In the genomic region with DNA sequence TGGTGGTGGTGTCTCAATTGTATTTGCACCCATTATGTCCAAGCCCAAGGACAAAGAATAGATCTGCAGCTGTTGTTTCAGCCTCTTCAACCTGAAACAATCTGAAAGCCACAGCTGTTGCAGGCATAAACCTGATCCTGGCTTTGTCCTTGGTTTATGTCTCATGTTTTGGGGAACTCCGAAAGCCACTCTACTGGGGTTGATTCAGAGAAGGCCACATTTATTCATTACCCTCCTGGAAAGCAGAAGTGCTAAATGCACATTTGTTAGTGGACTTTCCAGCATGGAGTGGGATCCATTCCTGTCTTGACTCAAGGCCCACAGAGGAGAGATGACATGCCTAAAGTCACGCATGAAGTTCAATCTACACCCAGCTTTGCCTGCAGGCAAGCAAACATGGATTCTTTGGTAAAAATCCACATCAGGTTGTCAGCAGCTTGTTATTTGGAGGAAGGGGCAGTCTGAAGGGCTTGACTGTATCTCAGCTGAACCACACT, we compare ENCODE assay signal across 1 cellular context.
A peak's percentile ranks its signal among the peaks of the same experiment; 100 is the strongest.
TF ChIP-seq lines count a peak whose summit lies in the region.

No MANE protein-coding gene starts in this region.

TF ChIP-seq in GM12878, 131 proteins besides CTCF, POLR2A, EP300 and RAD21 (continued from another document and continues in another):
- TF ChIP-seq IKZF2 (IDR thresholded peaks at IDR 0.05) (peak; percentile 98 to 99), TCF3 (IDR thresholded peaks at IDR 0.05; ENCODE audit: borderline replicate concordance, insufficient read depth, low read depth, low read length) (peak; percentile 88), YBX1 (IDR thresholded peaks at IDR 0.05) (no peak), SIX5 (IDR thresholded peaks at IDR 0.05; ENCODE audit: low read depth, low read length, severe bottlenecking) (no peak), HDAC2 (IDR thresholded peaks at IDR 0.05) (no peak), BHLHE40 (IDR thresholded peaks at IDR 0.05; ENCODE audit: borderline replicate concordance in 1 of 2, low read depth in 2 of 2, low read length in 1 of 2) (peak in 1 of 2 experiments; percentile 44; a peak in 2 of 4 replicates), NR2C2 (IDR thresholded peaks at IDR 0.05; ENCODE audit: borderline replicate concordance, control insufficient read depth, insufficient read length, low read depth) (no peak), SMAD5 (IDR thresholded peaks at IDR 0.05; ENCODE audit: low read depth) (no peak), RAD51 (IDR thresholded peaks at IDR 0.05) (no peak), SMARCA5 (IDR thresholded peaks at IDR 0.05) (no peak), SP1 (IDR thresholded peaks at IDR 0.05; ENCODE audit: low read depth, low read length) (peak; percentile 62), NR2C1 (IDR thresholded peaks at IDR 0.05) (no peak), NRF1 (conservative IDR thresholded peaks at IDR 0.05; ENCODE audit: low read depth, low read length) (no peak), ZNF217 (IDR thresholded peaks at IDR 0.05) (0 out of 2 replicates have a peak, but pooled peaks have one; percentile 38), STAT1 (conservative IDR thresholded peaks at IDR 0.05) (no peak), NR2F1 (conservative IDR thresholded peaks at IDR 0.05) (no peak), WRNIP1 (IDR thresholded peaks at IDR 0.05; ENCODE audit: borderline replicate concordance, low read depth, low read length) (0 out of 2 replicates have a peak, but pooled peaks have one; percentile 52), STAT3 (IDR thresholded peaks at IDR 0.05; ENCODE audit: low read depth, low read length) (no peak; the same call in 1 of the 2 replicates), RCOR1 (conservative IDR thresholded peaks at IDR 0.05; ENCODE audit: low read depth, low read length) (no peak), ZNF24 (IDR thresholded peaks at IDR 0.05) (no peak; the same call in 1 of the 2 replicates), HCFC1 (IDR thresholded peaks at IDR 0.05; ENCODE audit: low read length) (no peak), NBN (IDR thresholded peaks at IDR 0.05) (peak; percentile 75; the same call in 1 of the 2 replicates), SUPT20H (IDR thresholded peaks at IDR 0.05; ENCODE audit: borderline replicate concordance, control insufficient read depth, low read depth, low read length) (no peak), ATF7 (IDR thresholded peaks at IDR 0.05; ENCODE audit: low read depth) (peak; percentile 25; the same call in 1 of the 2 replicates), KLF5 (IDR thresholded peaks at IDR 0.05; ENCODE audit: partially characterized antibody) (no peak), LARP7 (IDR thresholded peaks at IDR 0.05) (no peak), POLR2AphosphoS5 (IDR thresholded peaks at IDR 0.05; ENCODE audit: low read length) (peak; percentile 10; the same call in 1 of the 2 replicates), PAX8 (IDR thresholded peaks at IDR 0.05) (no peak), RFX5 (IDR thresholded peaks at IDR 0.05; ENCODE audit: low read depth, low read length) (no peak), TCF7 (IDR thresholded peaks at IDR 0.05; ENCODE audit: borderline replicate concordance) (peak; percentile 79; the same call in 1 of the 2 replicates), SRF (IDR thresholded peaks at IDR 0.05; ENCODE audit: low read depth in 2 of 2, low read length in 2 of 2) (peak in 1 of 2 experiments; percentile 76; a peak in 2 of 4 replicates), BACH1 (IDR thresholded peaks at IDR 0.05; ENCODE audit: borderline replicate concordance) (peak; percentile 68)
- TF ChIP-seq, protein P1, sequence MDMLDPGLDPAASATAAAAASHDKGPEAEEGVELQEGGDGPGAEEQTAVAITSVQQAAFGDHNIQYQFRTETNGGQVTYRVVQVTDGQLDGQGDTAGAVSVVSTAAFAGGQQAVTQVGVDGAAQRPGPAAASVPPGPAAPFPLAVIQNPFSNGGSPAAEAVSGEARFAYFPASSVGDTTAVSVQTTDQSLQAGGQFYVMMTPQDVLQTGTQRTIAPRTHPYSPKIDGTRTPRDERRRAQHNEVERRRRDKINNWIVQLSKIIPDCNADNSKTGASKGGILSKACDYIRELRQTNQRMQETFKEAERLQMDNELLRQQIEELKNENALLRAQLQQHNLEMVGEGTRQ (IDR thresholded peaks at IDR 0.05; ENCODE audit: borderline replicate concordance, low read depth, low read length), result no peak
- TF ChIP-seq, protein P2, sequence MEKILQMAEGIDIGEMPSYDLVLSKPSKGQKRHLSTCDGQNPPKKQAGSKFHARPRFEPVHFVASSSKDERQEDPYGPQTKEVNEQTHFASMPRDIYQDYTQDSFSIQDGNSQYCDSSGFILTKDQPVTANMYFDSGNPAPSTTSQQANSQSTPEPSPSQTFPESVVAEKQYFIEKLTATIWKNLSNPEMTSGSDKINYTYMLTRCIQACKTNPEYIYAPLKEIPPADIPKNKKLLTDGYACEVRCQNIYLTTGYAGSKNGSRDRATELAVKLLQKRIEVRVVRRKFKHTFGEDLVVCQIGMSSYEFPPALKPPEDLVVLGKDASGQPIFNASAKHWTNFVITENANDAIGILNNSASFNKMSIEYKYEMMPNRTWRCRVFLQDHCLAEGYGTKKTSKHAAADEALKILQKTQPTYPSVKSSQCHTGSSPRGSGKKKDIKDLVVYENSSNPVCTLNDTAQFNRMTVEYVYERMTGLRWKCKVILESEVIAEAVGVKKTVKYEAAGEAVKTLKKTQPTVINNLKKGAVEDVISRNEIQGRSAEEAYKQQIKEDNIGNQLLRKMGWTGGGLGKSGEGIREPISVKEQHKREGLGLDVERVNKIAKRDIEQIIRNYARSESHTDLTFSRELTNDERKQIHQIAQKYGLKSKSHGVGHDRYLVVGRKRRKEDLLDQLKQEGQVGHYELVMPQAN (conservative IDR thresholded peaks at IDR 0.05), result no peak; the same call in 1 of the 2 replicates
- TF ChIP-seq, protein P3, sequence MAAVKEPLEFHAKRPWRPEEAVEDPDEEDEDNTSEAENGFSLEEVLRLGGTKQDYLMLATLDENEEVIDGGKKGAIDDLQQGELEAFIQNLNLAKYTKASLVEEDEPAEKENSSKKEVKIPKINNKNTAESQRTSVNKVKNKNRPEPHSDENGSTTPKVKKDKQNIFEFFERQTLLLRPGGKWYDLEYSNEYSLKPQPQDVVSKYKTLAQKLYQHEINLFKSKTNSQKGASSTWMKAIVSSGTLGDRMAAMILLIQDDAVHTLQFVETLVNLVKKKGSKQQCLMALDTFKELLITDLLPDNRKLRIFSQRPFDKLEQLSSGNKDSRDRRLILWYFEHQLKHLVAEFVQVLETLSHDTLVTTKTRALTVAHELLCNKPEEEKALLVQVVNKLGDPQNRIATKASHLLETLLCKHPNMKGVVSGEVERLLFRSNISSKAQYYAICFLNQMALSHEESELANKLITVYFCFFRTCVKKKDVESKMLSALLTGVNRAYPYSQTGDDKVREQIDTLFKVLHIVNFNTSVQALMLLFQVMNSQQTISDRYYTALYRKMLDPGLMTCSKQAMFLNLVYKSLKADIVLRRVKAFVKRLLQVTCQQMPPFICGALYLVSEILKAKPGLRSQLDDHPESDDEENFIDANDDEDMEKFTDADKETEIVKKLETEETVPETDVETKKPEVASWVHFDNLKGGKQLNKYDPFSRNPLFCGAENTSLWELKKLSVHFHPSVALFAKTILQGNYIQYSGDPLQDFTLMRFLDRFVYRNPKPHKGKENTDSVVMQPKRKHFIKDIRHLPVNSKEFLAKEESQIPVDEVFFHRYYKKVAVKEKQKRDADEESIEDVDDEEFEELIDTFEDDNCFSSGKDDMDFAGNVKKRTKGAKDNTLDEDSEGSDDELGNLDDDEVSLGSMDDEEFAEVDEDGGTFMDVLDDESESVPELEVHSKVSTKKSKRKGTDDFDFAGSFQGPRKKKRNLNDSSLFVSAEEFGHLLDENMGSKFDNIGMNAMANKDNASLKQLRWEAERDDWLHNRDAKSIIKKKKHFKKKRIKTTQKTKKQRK (IDR thresholded peaks at IDR 0.05; ENCODE audit: low read depth, low read length), result no peak
- TF ChIP-seq, protein P4, sequence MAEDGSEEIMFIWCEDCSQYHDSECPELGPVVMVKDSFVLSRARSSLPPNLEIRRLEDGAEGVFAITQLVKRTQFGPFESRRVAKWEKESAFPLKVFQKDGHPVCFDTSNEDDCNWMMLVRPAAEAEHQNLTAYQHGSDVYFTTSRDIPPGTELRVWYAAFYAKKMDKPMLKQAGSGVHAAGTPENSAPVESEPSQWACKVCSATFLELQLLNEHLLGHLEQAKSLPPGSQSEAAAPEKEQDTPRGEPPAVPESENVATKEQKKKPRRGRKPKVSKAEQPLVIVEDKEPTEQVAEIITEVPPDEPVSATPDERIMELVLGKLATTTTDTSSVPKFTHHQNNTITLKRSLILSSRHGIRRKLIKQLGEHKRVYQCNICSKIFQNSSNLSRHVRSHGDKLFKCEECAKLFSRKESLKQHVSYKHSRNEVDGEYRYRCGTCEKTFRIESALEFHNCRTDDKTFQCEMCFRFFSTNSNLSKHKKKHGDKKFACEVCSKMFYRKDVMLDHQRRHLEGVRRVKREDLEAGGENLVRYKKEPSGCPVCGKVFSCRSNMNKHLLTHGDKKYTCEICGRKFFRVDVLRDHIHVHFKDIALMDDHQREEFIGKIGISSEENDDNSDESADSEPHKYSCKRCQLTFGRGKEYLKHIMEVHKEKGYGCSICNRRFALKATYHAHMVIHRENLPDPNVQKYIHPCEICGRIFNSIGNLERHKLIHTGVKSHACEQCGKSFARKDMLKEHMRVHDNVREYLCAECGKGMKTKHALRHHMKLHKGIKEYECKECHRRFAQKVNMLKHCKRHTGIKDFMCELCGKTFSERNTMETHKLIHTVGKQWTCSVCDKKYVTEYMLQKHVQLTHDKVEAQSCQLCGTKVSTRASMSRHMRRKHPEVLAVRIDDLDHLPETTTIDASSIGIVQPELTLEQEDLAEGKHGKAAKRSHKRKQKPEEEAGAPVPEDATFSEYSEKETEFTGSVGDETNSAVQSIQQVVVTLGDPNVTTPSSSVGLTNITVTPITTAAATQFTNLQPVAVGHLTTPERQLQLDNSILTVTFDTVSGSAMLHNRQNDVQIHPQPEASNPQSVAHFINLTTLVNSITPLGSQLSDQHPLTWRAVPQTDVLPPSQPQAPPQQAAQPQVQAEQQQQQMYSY (CRISPR knock-in tag; IDR thresholded peaks at IDR 0.05), result no peak
- TF ChIP-seq, protein P5, sequence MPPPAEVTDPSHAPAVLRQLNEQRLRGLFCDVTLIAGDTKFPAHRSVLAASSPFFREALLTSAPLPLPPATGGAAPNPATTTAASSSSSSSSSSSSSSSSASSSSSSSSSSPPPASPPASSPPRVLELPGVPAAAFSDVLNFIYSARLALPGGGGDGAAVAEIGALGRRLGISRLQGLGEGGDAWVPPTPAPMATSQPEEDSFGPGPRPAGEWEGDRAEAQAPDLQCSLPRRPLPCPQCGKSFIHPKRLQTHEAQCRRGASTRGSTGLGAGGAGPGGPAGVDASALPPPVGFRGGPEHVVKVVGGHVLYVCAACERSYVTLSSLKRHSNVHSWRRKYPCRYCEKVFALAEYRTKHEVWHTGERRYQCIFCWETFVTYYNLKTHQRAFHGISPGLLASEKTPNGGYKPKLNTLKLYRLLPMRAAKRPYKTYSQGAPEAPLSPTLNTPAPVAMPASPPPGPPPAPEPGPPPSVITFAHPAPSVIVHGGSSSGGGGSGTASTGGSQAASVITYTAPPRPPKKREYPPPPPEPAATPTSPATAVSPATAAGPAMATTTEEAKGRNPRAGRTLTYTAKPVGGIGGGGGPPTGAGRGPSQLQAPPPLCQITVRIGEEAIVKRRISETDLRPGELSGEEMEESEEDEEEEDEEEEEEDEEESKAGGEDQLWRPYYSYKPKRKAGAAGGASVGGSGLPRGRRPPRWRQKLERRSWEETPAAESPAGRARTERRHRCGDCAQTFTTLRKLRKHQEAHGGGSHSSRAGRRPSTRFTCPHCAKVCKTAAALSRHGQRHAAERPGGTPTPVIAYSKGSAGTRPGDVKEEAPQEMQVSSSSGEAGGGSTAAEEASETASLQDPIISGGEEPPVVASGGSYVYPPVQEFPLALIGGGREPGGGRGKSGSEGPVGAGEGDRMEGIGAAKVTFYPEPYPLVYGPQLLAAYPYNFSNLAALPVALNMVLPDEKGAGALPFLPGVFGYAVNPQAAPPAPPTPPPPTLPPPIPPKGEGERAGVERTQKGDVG (CRISPR knock-in tag; IDR thresholded peaks at IDR 0.05), result no peak
- TF ChIP-seq, protein P6, sequence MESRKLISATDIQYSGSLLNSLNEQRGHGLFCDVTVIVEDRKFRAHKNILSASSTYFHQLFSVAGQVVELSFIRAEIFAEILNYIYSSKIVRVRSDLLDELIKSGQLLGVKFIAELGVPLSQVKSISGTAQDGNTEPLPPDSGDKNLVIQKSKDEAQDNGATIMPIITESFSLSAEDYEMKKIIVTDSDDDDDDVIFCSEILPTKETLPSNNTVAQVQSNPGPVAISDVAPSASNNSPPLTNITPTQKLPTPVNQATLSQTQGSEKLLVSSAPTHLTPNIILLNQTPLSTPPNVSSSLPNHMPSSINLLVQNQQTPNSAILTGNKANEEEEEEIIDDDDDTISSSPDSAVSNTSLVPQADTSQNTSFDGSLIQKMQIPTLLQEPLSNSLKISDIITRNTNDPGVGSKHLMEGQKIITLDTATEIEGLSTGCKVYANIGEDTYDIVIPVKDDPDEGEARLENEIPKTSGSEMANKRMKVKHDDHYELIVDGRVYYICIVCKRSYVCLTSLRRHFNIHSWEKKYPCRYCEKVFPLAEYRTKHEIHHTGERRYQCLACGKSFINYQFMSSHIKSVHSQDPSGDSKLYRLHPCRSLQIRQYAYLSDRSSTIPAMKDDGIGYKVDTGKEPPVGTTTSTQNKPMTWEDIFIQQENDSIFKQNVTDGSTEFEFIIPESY (IDR thresholded peaks at IDR 0.05), result no peak
- TF ChIP-seq, protein P7, sequence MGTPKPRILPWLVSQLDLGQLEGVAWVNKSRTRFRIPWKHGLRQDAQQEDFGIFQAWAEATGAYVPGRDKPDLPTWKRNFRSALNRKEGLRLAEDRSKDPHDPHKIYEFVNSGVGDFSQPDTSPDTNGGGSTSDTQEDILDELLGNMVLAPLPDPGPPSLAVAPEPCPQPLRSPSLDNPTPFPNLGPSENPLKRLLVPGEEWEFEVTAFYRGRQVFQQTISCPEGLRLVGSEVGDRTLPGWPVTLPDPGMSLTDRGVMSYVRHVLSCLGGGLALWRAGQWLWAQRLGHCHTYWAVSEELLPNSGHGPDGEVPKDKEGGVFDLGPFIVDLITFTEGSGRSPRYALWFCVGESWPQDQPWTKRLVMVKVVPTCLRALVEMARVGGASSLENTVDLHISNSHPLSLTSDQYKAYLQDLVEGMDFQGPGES (IDR thresholded peaks at IDR 0.05), result no peak
- TF ChIP-seq, protein P8, sequence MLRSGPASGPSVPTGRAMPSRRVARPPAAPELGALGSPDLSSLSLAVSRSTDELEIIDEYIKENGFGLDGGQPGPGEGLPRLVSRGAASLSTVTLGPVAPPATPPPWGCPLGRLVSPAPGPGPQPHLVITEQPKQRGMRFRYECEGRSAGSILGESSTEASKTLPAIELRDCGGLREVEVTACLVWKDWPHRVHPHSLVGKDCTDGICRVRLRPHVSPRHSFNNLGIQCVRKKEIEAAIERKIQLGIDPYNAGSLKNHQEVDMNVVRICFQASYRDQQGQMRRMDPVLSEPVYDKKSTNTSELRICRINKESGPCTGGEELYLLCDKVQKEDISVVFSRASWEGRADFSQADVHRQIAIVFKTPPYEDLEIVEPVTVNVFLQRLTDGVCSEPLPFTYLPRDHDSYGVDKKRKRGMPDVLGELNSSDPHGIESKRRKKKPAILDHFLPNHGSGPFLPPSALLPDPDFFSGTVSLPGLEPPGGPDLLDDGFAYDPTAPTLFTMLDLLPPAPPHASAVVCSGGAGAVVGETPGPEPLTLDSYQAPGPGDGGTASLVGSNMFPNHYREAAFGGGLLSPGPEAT (IDR thresholded peaks at IDR 0.05; ENCODE audit: low read depth), result peak; percentile 92
- TF ChIP-seq, protein P9, sequence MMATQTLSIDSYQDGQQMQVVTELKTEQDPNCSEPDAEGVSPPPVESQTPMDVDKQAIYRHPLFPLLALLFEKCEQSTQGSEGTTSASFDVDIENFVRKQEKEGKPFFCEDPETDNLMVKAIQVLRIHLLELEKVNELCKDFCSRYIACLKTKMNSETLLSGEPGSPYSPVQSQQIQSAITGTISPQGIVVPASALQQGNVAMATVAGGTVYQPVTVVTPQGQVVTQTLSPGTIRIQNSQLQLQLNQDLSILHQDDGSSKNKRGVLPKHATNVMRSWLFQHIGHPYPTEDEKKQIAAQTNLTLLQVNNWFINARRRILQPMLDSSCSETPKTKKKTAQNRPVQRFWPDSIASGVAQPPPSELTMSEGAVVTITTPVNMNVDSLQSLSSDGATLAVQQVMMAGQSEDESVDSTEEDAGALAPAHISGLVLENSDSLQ (IDR thresholded peaks at IDR 0.05), result no peak
